In genomic region chr2:20374919-20375318, GRCh38 we compare ENCODE assay signal across 1 cellular context.
TF ChIP-seq lines count a peak whose summit lies in the region.

No MANE protein-coding gene starts in this region.

TF ChIP-seq in GM23338, 12 proteins besides CTCF, POLR2A, EP300 and RAD21 (continued from another document):
- TF ChIP-seq REST (IDR thresholded peaks at IDR 0.05; ENCODE audit: unreplicated experiment), result no peak
- no peak for TF ChIP-seq ETS1 (IDR thresholded peaks at IDR 0.05)
- no peak for TF ChIP-seq ZNF462 (CRISPR knock-in tag; IDR thresholded peaks at IDR 0.05)
- TF ChIP-seq STAT1 (IDR thresholded peaks at IDR 0.05; ENCODE audit: unreplicated experiment), result no peak
- TF ChIP-seq ZNF114 (CRISPR knock-in tag; IDR thresholded peaks at IDR 0.05), result no peak
- no peak for TF ChIP-seq POLR2AphosphoS5 (IDR thresholded peaks at IDR 0.05; ENCODE audit: low read depth)
